ENCODE assay signal across 12 cellular contexts in the genomic region with DNA sequence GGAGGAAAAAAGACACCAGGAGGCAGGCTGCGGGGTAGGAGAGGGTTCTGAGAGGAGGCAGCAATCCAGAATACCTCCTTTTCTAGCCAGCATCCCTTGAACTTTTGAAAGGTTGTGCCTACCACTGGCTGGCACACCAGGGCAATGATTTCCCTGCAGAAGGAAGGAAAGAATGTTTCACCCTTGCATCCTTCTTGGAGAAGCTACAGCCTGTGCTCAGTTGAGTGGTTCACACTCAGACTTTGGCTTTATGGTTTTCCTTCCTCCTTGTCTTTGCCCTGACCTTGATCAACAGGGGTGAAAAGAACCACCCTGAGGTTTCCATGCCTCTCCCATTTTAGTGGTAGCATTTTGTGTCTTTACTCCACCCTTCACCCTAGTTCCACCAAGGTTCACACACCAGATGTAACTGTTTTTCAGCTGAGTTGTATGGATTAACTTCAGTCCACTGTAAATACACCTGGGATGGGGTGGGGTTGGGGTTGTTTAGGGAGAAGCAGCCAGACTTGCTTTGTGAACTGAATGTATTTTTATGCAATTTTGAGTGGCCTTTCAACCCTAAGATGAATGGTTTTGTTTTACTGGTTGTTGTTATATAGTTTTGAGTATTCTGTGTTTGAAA.
A peak's percentile ranks its signal among the peaks of the same experiment; 100 is the strongest.
DNase-seq lines count a peak whose midpoint lies in the region; ATAC-seq and TF ChIP-seq lines count a peak whose summit lies in the region.
"Had no signal": no experiment of that assay in that cellular context is flagged by ENCODE, and none has a peak within 500 bp of the region (broad histone marks: within the 10 kb centered on the region; RNA-seq: fewer than 3 reads in every experiment).

No MANE protein-coding gene starts in this region.

- H2AK5ac ChIP-seq in mesendoderm (ENCODE audit: low read length): peak overlapping the region; percentile 2

- H3K23ac ChIP-seq in mesendoderm (ENCODE audit: low read length): peak overlapping the region; percentile 10

- no peak overlapping the region for H4K5ac ChIP-seq in mesendoderm (ENCODE audit: low read length)

- no peaks in the 10 kb centered on the region for H3K36me3 ChIP-seq in mammary epithelial cell (ENCODE audit: insufficient read depth, low read length)
- no peaks in the 10 kb centered on the region for H3K36me3 ChIP-seq in mesendoderm (ENCODE audit: control insufficient read depth, insufficient read depth, low read length)
- H3K36me3 ChIP-seq in suprapubic skin: peaks cover 13% of the 10 kb centered on the region

- H3K9me3 ChIP-seq in mammary epithelial cell (replicated peaks; ENCODE audit: insufficient read depth, low read length): no peaks in the 10 kb centered on the region
- no peaks in the 10 kb centered on the region for H3K9me3 ChIP-seq in suprapubic skin

- peaks cover 5% of the 10 kb centered on the region for H3K36me3 Mint-ChIP-seq in activated CD4-positive, alpha-beta memory T cell treated with anti-CD3 and anti-CD28 coated beads for 36 hours

- H3K18ac ChIP-seq in mesendoderm (ENCODE audit: low read length): peak overlapping the region; percentile 61

- H3K27ac Mint-ChIP-seq in activated CD4-positive, alpha-beta memory T cell treated with anti-CD3 and anti-CD28 coated beads for 36 hours: no peak overlapping the region

- H3K4me3 Mint-ChIP-seq in activated CD4-positive, alpha-beta memory T cell treated with anti-CD3 and anti-CD28 coated beads for 36 hours: no peak overlapping the region
- H3K4me3 Mint-ChIP-seq: activated T-cell treated with anti-CD3 and anti-CD28 coated beads, Interleukin-2, amount 50 U/mL, for 4 hours had no signal

- WGBS in mammary epithelial cell (ENCODE audit: low coverage, missing lambda C conversion rate): 69% methylated on average over 1 of the region's 1 CpG
- no CpG with 5 or more reads among the region's 1 CpG for WGBS in mesendoderm (ENCODE audit: extremely low coverage, insufficient coverage, low lambda C conversion rate)
- 65% methylated on average over 1 of the region's 1 CpG for WGBS in suprapubic skin

- POLR2A ChIA-PET in activated CD4-positive, alpha-beta memory T cell treated with anti-CD3 and anti-CD28 coated beads for 36 hours (lab: Charles Lee): no interaction called here

- intact Hi-C loops in mammary epithelial cell (cut with micrococcal nuclease): no loop called here
- intact Hi-C loops in activated CD4-positive, alpha-beta memory T cell treated with anti-CD3 and anti-CD28 coated beads for 36 hours (cut with micrococcal nuclease): no loop called here

- no peak for TF ChIP-seq POLR2A in suprapubic skin (IDR thresholded peaks at IDR 0.05)

- ATAC-seq in HG03280 (IDR thresholded peaks at IDR 0.05; ENCODE audit: unreplicated experiment): no peak
- ATAC-seq: activated T-cell treated with anti-CD3 and anti-CD28 coated beads, Interleukin-2, amount 50 U/mL, for 4 hours had no signal

- H3K9me3 Mint-ChIP-seq in activated CD4-positive, alpha-beta memory T cell treated with anti-CD3 and anti-CD28 coated beads for 36 hours: no peaks in the 10 kb centered on the region
- H3K9me3 Mint-ChIP-seq: activated T-cell treated with anti-CD3 and anti-CD28 coated beads, Interleukin-2, amount 50 U/mL, for 4 hours had no signal

- no peak overlapping the region for H3K4me2 ChIP-seq in mammary epithelial cell (ENCODE audit: insufficient read depth, low read depth, low read length)
- H3K4me2 ChIP-seq in mesendoderm (ENCODE audit: low read length): no peak overlapping the region

- H2BK15ac ChIP-seq in mesendoderm (replicated peaks; ENCODE audit: low read depth): peak overlapping the region; percentile 14

- no peak overlapping the region for H3K9ac ChIP-seq in mammary epithelial cell (ENCODE audit: insufficient read depth, low read length)
- H3K9ac ChIP-seq in mesendoderm (ENCODE audit: low read length): no peak overlapping the region

- CTCF ChIA-PET in mammary epithelial cell (lab: Charles Lee; ENCODE audit: low non-redundant PET): no interaction called here
- CTCF ChIA-PET in activated CD4-positive, alpha-beta memory T cell treated with anti-CD3 and anti-CD28 coated beads for 36 hours (lab: Charles Lee): no interaction called here

- in situ Hi-C loops in mammary epithelial cell (cut with MboI; ENCODE audit: low sequenced_read_pairs in 2 of 2): no loop called here

- TF ChIP-seq EP300 in suprapubic skin (IDR thresholded peaks at IDR 0.05): no peak

- H3K27me3 ChIP-seq in mammary epithelial cell (ENCODE audit: insufficient read depth, low read length): no peaks in the 10 kb centered on the region
- no peaks in the 10 kb centered on the region for H3K27me3 ChIP-seq in mesendoderm (ENCODE audit: insufficient read depth, low read length, poor library complexity)
- H3K27me3 ChIP-seq in suprapubic skin: no peaks in the 10 kb centered on the region
- H3K27me3 ChIP-seq: dorsolateral prefrontal cortex had no signal

- H3K56ac ChIP-seq in mesendoderm (ENCODE audit: low read length): peak overlapping the region; percentile 30

- no peaks in the 10 kb centered on the region for H4K20me1 ChIP-seq in mammary epithelial cell (ENCODE audit: insufficient read depth, low read length)

- H3K4me3 ChIP-seq in mammary epithelial cell (replicated peaks in 1 of 3; ENCODE audit: insufficient read depth in 1 of 3, low read depth in 2 of 3, low read length in 3 of 3) (no peak overlapping the region), mesendoderm (ENCODE audit: low read length) (no peak overlapping the region), suprapubic skin (no peak overlapping the region)
- H3K4me3 ChIP-seq: dorsolateral prefrontal cortex had no signal

- peak overlapping the region; percentile 17 for H2BK5ac ChIP-seq in mesendoderm (ENCODE audit: low read length)

- no peak overlapping the region for H4K8ac ChIP-seq in mesendoderm (ENCODE audit: low read depth, low read length)

- H3K4ac ChIP-seq in mesendoderm (ENCODE audit: low read depth, low read length): peak overlapping the region; percentile 22

- no TSS peak for BruUV-seq in mammary epithelial cell (replicated peaks; lab: Mats Ljungman, UMichigan)

- dilution Hi-C loops in mammary epithelial cell (cut with HindIII; ENCODE audit: low sequenced_read_pairs): no loop called here

- no peaks in the 10 kb centered on the region for H3K79me1 ChIP-seq in mesendoderm (ENCODE audit: low read length)

- no peak overlapping the region for H2AFZ ChIP-seq in mammary epithelial cell (ENCODE audit: low read depth, low read length)

- TF ChIP-seq CTCF in mammary epithelial cell (conservative IDR thresholded peaks at IDR 0.05 in 1 of 2, IDR thresholded peaks at IDR 0.05 in 1 of 2; ENCODE audit: extremely low read depth in 1 of 2, insufficient read depth in 1 of 2, low read depth in 1 of 2, low read length in 2 of 2) (no peak), suprapubic skin (IDR thresholded peaks at IDR 0.05) (no peak)

- no peaks in the 10 kb centered on the region for H3K27me3 Mint-ChIP-seq in activated CD4-positive, alpha-beta memory T cell treated with anti-CD3 and anti-CD28 coated beads for 36 hours

- peak overlapping the region; percentile 91 for H3K27ac ChIP-seq in mammary epithelial cell (ENCODE audit: insufficient read depth, low read depth, low read length)
- H3K27ac ChIP-seq in mesendoderm (ENCODE audit: low read depth, low read length): no peak overlapping the region
- H3K27ac ChIP-seq in suprapubic skin: peak overlapping the region; percentile 57

- no peaks in the 10 kb centered on the region for H3K4me1 Mint-ChIP-seq in activated CD4-positive, alpha-beta memory T cell treated with anti-CD3 and anti-CD28 coated beads for 36 hours (ENCODE audit: low read depth)

- DNase-seq in HT-29 (ENCODE audit: low spot score) (peak; percentile 66), mammary epithelial cell (no peak), mesendoderm (no peak), suprapubic skin (ENCODE audit: low spot score in 2 of 2) (no peak), foreskin melanocyte (no peak)
- DNase-seq in activated CD4-positive, alpha-beta memory T cell treated with anti-CD3 and anti-CD28 coated beads for 36 hours: no peak
- DNase-seq: activated T-cell treated with anti-CD3 and anti-CD28 coated beads, Interleukin-2, amount 50 U/mL, for 4 hours; amniotic stem cell; dorsolateral prefrontal cortex; GOT3; NCI-H2081 had no signal

- H3K4me1 ChIP-seq in mammary epithelial cell (ENCODE audit: insufficient read depth, low read length): peaks cover 70% of the 10 kb centered on the region
- peaks cover 21% of the 10 kb centered on the region for H3K4me1 ChIP-seq in mesendoderm (ENCODE audit: control insufficient read depth, low read depth, low read length)
- peaks cover 61% of the 10 kb centered on the region for H3K4me1 ChIP-seq in suprapubic skin

- H3K79me2 ChIP-seq in mammary epithelial cell (ENCODE audit: insufficient read depth, low read length) (no peaks in the 10 kb centered on the region), mesendoderm (ENCODE audit: control insufficient read depth, insufficient read depth, low read length) (no peaks in the 10 kb centered on the region)

- H2BK120ac ChIP-seq in mesendoderm (ENCODE audit: low read depth, low read length): no peak overlapping the region
